2 cellular contexts compared by ENCODE assay signal in genomic region chr7:17815318-17815717, GRCh38.
TF ChIP-seq lines count a peak whose summit lies in the region.

No MANE protein-coding gene starts in this region.

TF ChIP-seq in H1, 55 proteins besides CTCF, POLR2A, EP300 and RAD21 (continued from another document):
- TF ChIP-seq, protein P1, sequence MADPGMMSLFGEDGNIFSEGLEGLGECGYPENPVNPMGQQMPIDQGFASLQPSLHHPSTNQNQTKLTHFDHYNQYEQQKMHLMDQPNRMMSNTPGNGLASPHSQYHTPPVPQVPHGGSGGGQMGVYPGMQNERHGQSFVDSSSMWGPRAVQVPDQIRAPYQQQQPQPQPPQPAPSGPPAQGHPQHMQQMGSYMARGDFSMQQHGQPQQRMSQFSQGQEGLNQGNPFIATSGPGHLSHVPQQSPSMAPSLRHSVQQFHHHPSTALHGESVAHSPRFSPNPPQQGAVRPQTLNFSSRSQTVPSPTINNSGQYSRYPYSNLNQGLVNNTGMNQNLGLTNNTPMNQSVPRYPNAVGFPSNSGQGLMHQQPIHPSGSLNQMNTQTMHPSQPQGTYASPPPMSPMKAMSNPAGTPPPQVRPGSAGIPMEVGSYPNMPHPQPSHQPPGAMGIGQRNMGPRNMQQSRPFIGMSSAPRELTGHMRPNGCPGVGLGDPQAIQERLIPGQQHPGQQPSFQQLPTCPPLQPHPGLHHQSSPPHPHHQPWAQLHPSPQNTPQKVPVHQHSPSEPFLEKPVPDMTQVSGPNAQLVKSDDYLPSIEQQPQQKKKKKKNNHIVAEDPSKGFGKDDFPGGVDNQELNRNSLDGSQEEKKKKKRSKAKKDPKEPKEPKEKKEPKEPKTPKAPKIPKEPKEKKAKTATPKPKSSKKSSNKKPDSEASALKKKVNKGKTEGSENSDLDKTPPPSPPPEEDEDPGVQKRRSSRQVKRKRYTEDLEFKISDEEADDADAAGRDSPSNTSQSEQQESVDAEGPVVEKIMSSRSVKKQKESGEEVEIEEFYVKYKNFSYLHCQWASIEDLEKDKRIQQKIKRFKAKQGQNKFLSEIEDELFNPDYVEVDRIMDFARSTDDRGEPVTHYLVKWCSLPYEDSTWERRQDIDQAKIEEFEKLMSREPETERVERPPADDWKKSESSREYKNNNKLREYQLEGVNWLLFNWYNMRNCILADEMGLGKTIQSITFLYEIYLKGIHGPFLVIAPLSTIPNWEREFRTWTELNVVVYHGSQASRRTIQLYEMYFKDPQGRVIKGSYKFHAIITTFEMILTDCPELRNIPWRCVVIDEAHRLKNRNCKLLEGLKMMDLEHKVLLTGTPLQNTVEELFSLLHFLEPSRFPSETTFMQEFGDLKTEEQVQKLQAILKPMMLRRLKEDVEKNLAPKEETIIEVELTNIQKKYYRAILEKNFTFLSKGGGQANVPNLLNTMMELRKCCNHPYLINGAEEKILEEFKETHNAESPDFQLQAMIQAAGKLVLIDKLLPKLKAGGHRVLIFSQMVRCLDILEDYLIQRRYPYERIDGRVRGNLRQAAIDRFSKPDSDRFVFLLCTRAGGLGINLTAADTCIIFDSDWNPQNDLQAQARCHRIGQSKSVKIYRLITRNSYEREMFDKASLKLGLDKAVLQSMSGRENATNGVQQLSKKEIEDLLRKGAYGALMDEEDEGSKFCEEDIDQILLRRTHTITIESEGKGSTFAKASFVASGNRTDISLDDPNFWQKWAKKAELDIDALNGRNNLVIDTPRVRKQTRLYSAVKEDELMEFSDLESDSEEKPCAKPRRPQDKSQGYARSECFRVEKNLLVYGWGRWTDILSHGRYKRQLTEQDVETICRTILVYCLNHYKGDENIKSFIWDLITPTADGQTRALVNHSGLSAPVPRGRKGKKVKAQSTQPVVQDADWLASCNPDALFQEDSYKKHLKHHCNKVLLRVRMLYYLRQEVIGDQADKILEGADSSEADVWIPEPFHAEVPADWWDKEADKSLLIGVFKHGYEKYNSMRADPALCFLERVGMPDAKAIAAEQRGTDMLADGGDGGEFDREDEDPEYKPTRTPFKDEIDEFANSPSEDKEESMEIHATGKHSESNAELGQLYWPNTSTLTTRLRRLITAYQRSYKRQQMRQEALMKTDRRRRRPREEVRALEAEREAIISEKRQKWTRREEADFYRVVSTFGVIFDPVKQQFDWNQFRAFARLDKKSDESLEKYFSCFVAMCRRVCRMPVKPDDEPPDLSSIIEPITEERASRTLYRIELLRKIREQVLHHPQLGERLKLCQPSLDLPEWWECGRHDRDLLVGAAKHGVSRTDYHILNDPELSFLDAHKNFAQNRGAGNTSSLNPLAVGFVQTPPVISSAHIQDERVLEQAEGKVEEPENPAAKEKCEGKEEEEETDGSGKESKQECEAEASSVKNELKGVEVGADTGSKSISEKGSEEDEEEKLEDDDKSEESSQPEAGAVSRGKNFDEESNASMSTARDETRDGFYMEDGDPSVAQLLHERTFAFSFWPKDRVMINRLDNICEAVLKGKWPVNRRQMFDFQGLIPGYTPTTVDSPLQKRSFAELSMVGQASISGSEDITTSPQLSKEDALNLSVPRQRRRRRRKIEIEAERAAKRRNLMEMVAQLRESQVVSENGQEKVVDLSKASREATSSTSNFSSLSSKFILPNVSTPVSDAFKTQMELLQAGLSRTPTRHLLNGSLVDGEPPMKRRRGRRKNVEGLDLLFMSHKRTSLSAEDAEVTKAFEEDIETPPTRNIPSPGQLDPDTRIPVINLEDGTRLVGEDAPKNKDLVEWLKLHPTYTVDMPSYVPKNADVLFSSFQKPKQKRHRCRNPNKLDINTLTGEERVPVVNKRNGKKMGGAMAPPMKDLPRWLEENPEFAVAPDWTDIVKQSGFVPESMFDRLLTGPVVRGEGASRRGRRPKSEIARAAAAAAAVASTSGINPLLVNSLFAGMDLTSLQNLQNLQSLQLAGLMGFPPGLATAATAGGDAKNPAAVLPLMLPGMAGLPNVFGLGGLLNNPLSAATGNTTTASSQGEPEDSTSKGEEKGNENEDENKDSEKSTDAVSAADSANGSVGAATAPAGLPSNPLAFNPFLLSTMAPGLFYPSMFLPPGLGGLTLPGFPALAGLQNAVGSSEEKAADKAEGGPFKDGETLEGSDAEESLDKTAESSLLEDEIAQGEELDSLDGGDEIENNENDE (IDR thresholded peaks at IDR 0.05; ENCODE audit: insufficient replicate concordance, low read length), result no peak
- no peak for TF ChIP-seq CREB1 (IDR thresholded peaks at IDR 0.05)
TF ChIP-seq in H1: peak in this region for 1.

TF ChIP-seq in liver, 16 proteins besides CTCF, POLR2A, EP300 and RAD21 (continued from another document):
- TF ChIP-seq GABPA (IDR thresholded peaks at IDR 0.05 in 1 of 2, conservative IDR thresholded peaks at IDR 0.05 in 1 of 2), result no peak
- peak; percentile 45 for TF ChIP-seq HNF4G (IDR thresholded peaks at IDR 0.05)
- TF ChIP-seq YY1 (IDR thresholded peaks at IDR 0.05), result no peak
- TF ChIP-seq HNF4A (conservative IDR thresholded peaks at IDR 0.05), result peak; percentile 83
- peak; percentile 27 for TF ChIP-seq SP1 (IDR thresholded peaks at IDR 0.05)
- TF ChIP-seq ZBTB33 (IDR thresholded peaks at IDR 0.05), result no peak
- peak in 1 of 2 donors; percentile 19 for TF ChIP-seq JUND (IDR thresholded peaks at IDR 0.05)
- TF ChIP-seq TAF1 (conservative IDR thresholded peaks at IDR 0.05), result no peak
- TF ChIP-seq, protein P2, sequence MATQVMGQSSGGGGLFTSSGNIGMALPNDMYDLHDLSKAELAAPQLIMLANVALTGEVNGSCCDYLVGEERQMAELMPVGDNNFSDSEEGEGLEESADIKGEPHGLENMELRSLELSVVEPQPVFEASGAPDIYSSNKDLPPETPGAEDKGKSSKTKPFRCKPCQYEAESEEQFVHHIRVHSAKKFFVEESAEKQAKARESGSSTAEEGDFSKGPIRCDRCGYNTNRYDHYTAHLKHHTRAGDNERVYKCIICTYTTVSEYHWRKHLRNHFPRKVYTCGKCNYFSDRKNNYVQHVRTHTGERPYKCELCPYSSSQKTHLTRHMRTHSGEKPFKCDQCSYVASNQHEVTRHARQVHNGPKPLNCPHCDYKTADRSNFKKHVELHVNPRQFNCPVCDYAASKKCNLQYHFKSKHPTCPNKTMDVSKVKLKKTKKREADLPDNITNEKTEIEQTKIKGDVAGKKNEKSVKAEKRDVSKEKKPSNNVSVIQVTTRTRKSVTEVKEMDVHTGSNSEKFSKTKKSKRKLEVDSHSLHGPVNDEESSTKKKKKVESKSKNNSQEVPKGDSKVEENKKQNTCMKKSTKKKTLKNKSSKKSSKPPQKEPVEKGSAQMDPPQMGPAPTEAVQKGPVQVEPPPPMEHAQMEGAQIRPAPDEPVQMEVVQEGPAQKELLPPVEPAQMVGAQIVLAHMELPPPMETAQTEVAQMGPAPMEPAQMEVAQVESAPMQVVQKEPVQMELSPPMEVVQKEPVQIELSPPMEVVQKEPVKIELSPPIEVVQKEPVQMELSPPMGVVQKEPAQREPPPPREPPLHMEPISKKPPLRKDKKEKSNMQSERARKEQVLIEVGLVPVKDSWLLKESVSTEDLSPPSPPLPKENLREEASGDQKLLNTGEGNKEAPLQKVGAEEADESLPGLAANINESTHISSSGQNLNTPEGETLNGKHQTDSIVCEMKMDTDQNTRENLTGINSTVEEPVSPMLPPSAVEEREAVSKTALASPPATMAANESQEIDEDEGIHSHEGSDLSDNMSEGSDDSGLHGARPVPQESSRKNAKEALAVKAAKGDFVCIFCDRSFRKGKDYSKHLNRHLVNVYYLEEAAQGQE (IDR thresholded peaks at IDR 0.05), result no peak
- no peak for TF ChIP-seq NR2F2 (IDR thresholded peaks at IDR 0.05)
